20 cellular contexts compared by ENCODE assay signal in genomic region chr2:24809316-24810007, GRCh38. TPM values are rescaled to one million over a fixed set of nuclear protein-coding genes. Genes with fewer than 3 reads are reported as not detected.
A peak's percentile ranks its signal among the peaks of the same experiment; 100 is the strongest.
DNase-seq lines count a peak whose midpoint lies in the region; ATAC-seq, FAIRE-seq and TF ChIP-seq lines count a peak whose summit lies in the region.
"Had no signal": no experiment of that assay in that cellular context is flagged by ENCODE, and none has a peak within 500 bp of the region (broad histone marks: within the 10 kb centered on the region; RNA-seq: fewer than 3 reads in every experiment).

No MANE protein-coding gene starts in this region.

- POLR2A ChIA-PET in IMR-90 (lab: Charles Lee; ENCODE audit: unreplicated experiment) (no interaction called here), H1 (lab: Charles Lee; ENCODE audit: partially characterized antibody) (interaction anchor here (0.6 to 1.2 kb wide), 2 partner anchors 10 to 384 kb away, joined by 3 read pairs; no protein-coding TSS in a partner anchor)

- no peak for TF ChIP-seq EP300 in H1 (IDR thresholded peaks at IDR 0.05; ENCODE audit: borderline replicate concordance in 1 of 2, low read depth in 2 of 2, low read length in 2 of 2)

- no peak for DNase-seq in activated naive CD4-positive, alpha-beta T cell treated with anti-CD3 and anti-CD28 coated beads, Interleukin-2, amount 50 U/mL, for 72 hours (ENCODE audit: low spot score in 2 of 2)
- DNase-seq in IMR-90 (peak; percentile 60), H1 (ENCODE audit: low read depth in 1 of 2, low spot score in 2 of 2) (peak in 1 of 2 experiments; percentile 13), trophoblast cell (no peak), OCI-M1 (lab: John Stamatoyannopoulos, UW) (no peak), SJCRH30 (no peak)
- DNase-seq: activated CD8-positive, alpha-beta T cell treated with anti-CD3 and anti-CD28 coated beads, Interleukin-2, amount 10 ng/mL, durations not matched to agents 7 days and 5 days; activated effector memory CD4-positive, alpha-beta T cell treated with anti-CD3 and anti-CD28 coated beads, Interleukin-2, amount 50 U/mL, for 16 hours; aorta; heart right ventricle; mesendoderm; NCI-H187; NCI-H510A treated with DMSO at 0.1 percent for 48 hours; retina; substantia nigra had no signal

- no peak overlapping the region for H4K12ac ChIP-seq in trophoblast cell (ENCODE audit: low read depth, low read length)

- H3K4ac ChIP-seq in IMR-90 (ENCODE audit: low read depth, low read length) (0 out of 2 replicates have a peak overlapping the region, but pooled peaks have one; percentile 43), H1 (replicated peaks; ENCODE audit: insufficient read length, low read depth, low read length) (no peak overlapping the region), trophoblast cell (ENCODE audit: low read depth, low read length) (peak overlapping the region; percentile 83)

- no CpG with 5 or more reads among the region's 4 CpGs for WGBS in IMR-90 (ENCODE audit: extremely low coverage in 2 of 2, insufficient read length in 1 of 2), 2 experiments
- WGBS in H1 (ENCODE audit: extremely low coverage in 1 of 2, insufficient coverage in 1 of 2, insufficient read length in 1 of 2, insufficient replicate concordance in 2 of 2, low coverage in 1 of 2, low lambda C conversion rate in 2 of 2, missing lambda C conversion rate in 1 of 2), 2 experiments: 96% methylated on average over 4 of the region's 4 CpGs; no CpG with 5 or more reads in 1 of the 2 experiments
- no CpG with 5 or more reads among the region's 4 CpGs for WGBS in trophoblast cell (ENCODE audit: extremely low coverage, insufficient coverage, insufficient read length)

- H4K5ac ChIP-seq in IMR-90 (ENCODE audit: low read depth, low read length): no peak overlapping the region
- peak overlapping the region; percentile 21 for H4K5ac ChIP-seq in H1 (ENCODE audit: insufficient read length, low read depth, low read length)

- H2BK12ac ChIP-seq in H1 (ENCODE audit: low read depth, low read length) (no peak overlapping the region), trophoblast cell (ENCODE audit: low read length) (no peak overlapping the region)

- peak overlapping the region; percentile 44 for H3K27ac Mint-ChIP-seq in activated naive CD4-positive, alpha-beta T cell treated with anti-CD3 and anti-CD28 coated beads, Interleukin-2, amount 50 U/mL, for 24 hours
- H3K27ac Mint-ChIP-seq in activated naive CD4-positive, alpha-beta T cell treated with anti-CD3 and anti-CD28 coated beads, Interleukin-2, amount 50 U/mL, for 72 hours: no peak overlapping the region
- H3K27ac Mint-ChIP-seq: activated CD8-positive, alpha-beta T cell treated with anti-CD3 and anti-CD28 coated beads, Interleukin-2, amount 10 ng/mL, durations not matched to agents 7 days and 5 days had no signal

- H2AK9ac ChIP-seq in IMR-90 (replicated peaks; ENCODE audit: low read depth, low read length, poor library complexity): no peak overlapping the region

- H2BK120ac ChIP-seq in IMR-90 (ENCODE audit: low read depth, low read length): 0 out of 2 replicates have a peak overlapping the region, but pooled peaks have one; percentile 10
- no peak overlapping the region for H2BK120ac ChIP-seq in H1 (replicated peaks; ENCODE audit: low read depth, low read length)
- H2BK120ac ChIP-seq in trophoblast cell (ENCODE audit: insufficient read depth, low read length, poor library complexity): no peak overlapping the region

- no peak overlapping the region for H3K56ac ChIP-seq in IMR-90 (ENCODE audit: extremely low read depth, insufficient read depth, low read length)
- no peak overlapping the region for H3K56ac ChIP-seq in H1 (replicated peaks; ENCODE audit: insufficient read length, low read depth, low read length)

- H2BK15ac ChIP-seq in IMR-90 (ENCODE audit: low read depth, low read length) (no peak overlapping the region), H1 (ENCODE audit: low read length) (no peak overlapping the region)

- H3K27me3 ChIP-seq in IMR-90 (ENCODE audit: control insufficient read depth, insufficient read depth, low read length) (no peaks in the 10 kb centered on the region), H1 (replicated peaks in 1 of 4; ENCODE audit: control insufficient read depth in 3 of 4, extremely low read depth in 1 of 4, insufficient read depth in 3 of 4, low read length in 3 of 4) (no peaks in the 10 kb centered on the region), trophoblast cell (ENCODE audit: insufficient read depth, low read length) (no peaks in the 10 kb centered on the region), SJCRH30 (no peaks in the 10 kb centered on the region)
- H3K27me3 ChIP-seq: heart right ventricle had no signal

- no peak for ATAC-seq in activated naive CD4-positive, alpha-beta T cell treated with anti-CD3 and anti-CD28 coated beads, Interleukin-2, amount 50 U/mL, for 72 hours
- ATAC-seq in IMR-90 (ENCODE audit: low read depth): peak; percentile 17; the same call in 1 of the 2 replicates
- ATAC-seq in GM21717 (IDR thresholded peaks at IDR 0.05; ENCODE audit: unreplicated experiment): no peak
- ATAC-seq: activated CD8-positive, alpha-beta T cell treated with anti-CD3 and anti-CD28 coated beads, Interleukin-2, amount 10 ng/mL, durations not matched to agents 7 days and 5 days; heart right ventricle had no signal

- H4K8ac ChIP-seq in IMR-90 (ENCODE audit: low read depth in 2 of 2, low read length in 2 of 2): peak overlapping the region in 1 of 2 experiments; percentile 64; a peak in 1 of 4 replicates
- no peak overlapping the region for H4K8ac ChIP-seq in H1 (ENCODE audit: extremely low read depth, insufficient read depth, low read length)
- no peak overlapping the region for H4K8ac ChIP-seq in trophoblast cell (ENCODE audit: low read depth, low read length)

- dilution Hi-C loops in IMR-90 (cut with HindIII; ENCODE audit: low sequenced_read_pairs, unreplicated experiment): no loop called here

- H3K9me3 ChIP-seq in IMR-90 (ENCODE audit: control insufficient read depth, insufficient read depth, low read length): peaks cover 3% of the 10 kb centered on the region; the same call in 1 of the 2 replicates
- H3K9me3 ChIP-seq in H1 (ENCODE audit: insufficient read depth in 2 of 2, low read depth in 1 of 2, low read length in 1 of 2): peaks cover 14 to 16% of the 10 kb centered on the region in 2 experiments
- peaks cover 3% of the 10 kb centered on the region for H3K9me3 ChIP-seq in trophoblast cell (ENCODE audit: insufficient read depth, low read depth, low read length)
- H3K9me3 ChIP-seq in SJCRH30 (replicated peaks): peaks cover 3% of the 10 kb centered on the region; the same call in 1 of the 2 replicates
- H3K9me3 ChIP-seq: HAP-1 had no signal

- no peak for FAIRE-seq in H1 (lab: Jason Lieb, UNC)
- FAIRE-seq: colon had no signal

- no peak overlapping the region; the same call in 1 of the 2 replicates for H3K18ac ChIP-seq in IMR-90 (ENCODE audit: low read depth, low read length)
- no peak overlapping the region for H3K18ac ChIP-seq in H1 (ENCODE audit: extremely low read depth, low read length)
- H3K18ac ChIP-seq in trophoblast cell (ENCODE audit: low read length): no peak overlapping the region

- H2AFZ ChIP-seq in IMR-90 (replicated peaks; ENCODE audit: low read length, poor library complexity): no peak overlapping the region
- H2AFZ ChIP-seq in H1 (ENCODE audit: low read length): no peak overlapping the region
- H2AFZ ChIP-seq in trophoblast cell (ENCODE audit: insufficient read depth, low read length, poor library complexity): no peak overlapping the region

- TF ChIP-seq POLR2A in IMR-90 (IDR thresholded peaks at IDR 0.05; ENCODE audit: low read depth, low read length) (no peak), H1 (IDR thresholded peaks at IDR 0.05; ENCODE audit: control extremely low read depth in 1 of 2, low read depth in 2 of 2, low read length in 2 of 2) (no peak)

- H3K4me1 ChIP-seq in IMR-90 (ENCODE audit: control insufficient read depth, insufficient read depth, low read length) (peaks cover 9% of the 10 kb centered on the region), H1 (replicated peaks in 1 of 4; ENCODE audit: control insufficient read depth in 3 of 4, insufficient read depth in 4 of 4, low read length in 3 of 4) (no peaks in the 10 kb centered on the region; a peak in 1 of 7 replicates), trophoblast cell (ENCODE audit: control insufficient read depth in 1 of 2, insufficient read depth in 2 of 2, low read length in 2 of 2) (no peaks in the 10 kb centered on the region), SJCRH30 (peaks cover 7% of the 10 kb centered on the region)
- H3K4me1 ChIP-seq: HAP-1 had no signal

- no peaks in the 10 kb centered on the region; the same call in 1 of the 2 replicates for H3K23me2 ChIP-seq in H1 (ENCODE audit: low read depth, low read length)

- no peaks in the 10 kb centered on the region for H3K27me3 Mint-ChIP-seq in activated naive CD4-positive, alpha-beta T cell treated with anti-CD3 and anti-CD28 coated beads, Interleukin-2, amount 50 U/mL, for 24 hours

- CTCF ChIA-PET in IMR-90 (lab: Yijun Ruan, JAX): interaction anchor here (0.7 to 0.9 kb wide), 2 partner anchors 12 to 18 kb away, joined by 3 to 4 read pairs; no protein-coding TSS in a partner anchor
- CTCF ChIA-PET in H1 (lab: Charles Lee; ENCODE audit: partially characterized antibody): interaction anchor here (1.0 kb wide), 2 partner anchors 10 to 18 kb away, joined by 4 read pairs; no protein-coding TSS in a partner anchor

- TF ChIP-seq RAD21 in IMR-90 (IDR thresholded peaks at IDR 0.05; ENCODE audit: low read length) (no peak), H1 (IDR thresholded peaks at IDR 0.05 in 1 of 2, conservative IDR thresholded peaks at IDR 0.05 in 1 of 2; ENCODE audit: low read depth in 2 of 2, low read length in 2 of 2) (no peak)

- H2BK5ac ChIP-seq in IMR-90 (ENCODE audit: low read depth, low read length, poor library complexity, severe bottlenecking) (peak overlapping the region; percentile 55), H1 (ENCODE audit: low read depth, low read length) (no peak overlapping the region), trophoblast cell (ENCODE audit: low read depth, low read length, poor library complexity) (no peak overlapping the region)

- H3K23ac ChIP-seq in IMR-90 (ENCODE audit: low read depth, low read length) (0 out of 2 replicates have a peak overlapping the region, but pooled peaks have one; percentile 31), H1 (ENCODE audit: insufficient read length) (no peak overlapping the region), trophoblast cell (ENCODE audit: low read length) (no peak overlapping the region)

- H3K4me3 ChIP-seq in IMR-90 (ENCODE audit: insufficient read depth, low read depth, low read length): no peak overlapping the region
- no peak overlapping the region for H3K4me3 ChIP-seq in H1 (ENCODE audit: extremely low read depth in 1 of 4, insufficient read depth in 2 of 4, low read depth in 3 of 4, low read length in 4 of 4)
- H3K4me3 ChIP-seq in trophoblast cell (ENCODE audit: low read depth, low read length): no peak overlapping the region
- H3K4me3 ChIP-seq in SJCRH30: no peak overlapping the region
- H3K4me3 ChIP-seq: HAP-1, heart right ventricle had no signal

- H3K9ac ChIP-seq in IMR-90 (ENCODE audit: low read depth, low read length) (no peak overlapping the region; the same call in 1 of the 2 replicates), H1 (replicated peaks in 1 of 4; ENCODE audit: extremely low read depth in 1 of 4, low read depth in 3 of 4, low read length in 3 of 4) (no peak overlapping the region), trophoblast cell (ENCODE audit: low read length) (no peak overlapping the region)

- peaks cover 13% of the 10 kb centered on the region for H3K4me1 Mint-ChIP-seq in activated naive CD4-positive, alpha-beta T cell treated with anti-CD3 and anti-CD28 coated beads, Interleukin-2, amount 50 U/mL, for 24 hours

- peaks cover 8% of the 10 kb centered on the region; the same call in 1 of the 2 replicates for H3K9me1 ChIP-seq in IMR-90 (ENCODE audit: insufficient read depth, low read length)

- 0 out of 2 replicates have a peak overlapping the region, but pooled peaks have one; percentile 5 for H3K14ac ChIP-seq in IMR-90 (replicated peaks; ENCODE audit: low read depth, low read length)
- no peak overlapping the region for H3K14ac ChIP-seq in H1 (ENCODE audit: insufficient read length)
- no peak overlapping the region for H3K14ac ChIP-seq in trophoblast cell (ENCODE audit: low read length)

- intact Hi-C loops in IMR-90 (cut with micrococcal nuclease): no loop called here

- H2BK20ac ChIP-seq in IMR-90 (ENCODE audit: low read depth, low read length) (no peak overlapping the region), H1 (ENCODE audit: low read length) (no peak overlapping the region)

- peaks cover 19% of the 10 kb centered on the region for H3K36me3 Mint-ChIP-seq in activated naive CD4-positive, alpha-beta T cell treated with anti-CD3 and anti-CD28 coated beads, Interleukin-2, amount 50 U/mL, for 24 hours
- H3K36me3 Mint-ChIP-seq in activated naive CD4-positive, alpha-beta T cell treated with anti-CD3 and anti-CD28 coated beads, Interleukin-2, amount 50 U/mL, for 72 hours: peaks cover 32 to 43% of the 10 kb centered on the region in 2 donors

- H3K4me2 ChIP-seq in IMR-90 (ENCODE audit: low read depth, low read length) (peak overlapping the region; percentile 84; the same call in 1 of the 2 replicates), H1 (ENCODE audit: insufficient read depth in 1 of 2, low read depth in 2 of 2, low read length in 2 of 2) (no peak overlapping the region), trophoblast cell (ENCODE audit: low read length) (no peak overlapping the region)

- no peak for TF ChIP-seq CTCF in IMR-90 (conservative IDR thresholded peaks at IDR 0.05; ENCODE audit: low read depth, low read length)
- no peak for TF ChIP-seq CTCF in H1 (IDR thresholded peaks at IDR 0.05; ENCODE audit: control extremely low read depth in 1 of 3, insufficient read depth in 1 of 3, low read depth in 1 of 3, low read length in 3 of 3)

- in situ Hi-C loops in IMR-90 (cut with MboI; ENCODE audit: low sequenced_read_pairs): no loop called here

- peak overlapping the region; percentile 63; the same call in 1 of the 2 replicates for H3K27ac ChIP-seq in IMR-90 (ENCODE audit: insufficient read depth, low read length)
- H3K27ac ChIP-seq in H1 (ENCODE audit: low read depth, low read length): no peak overlapping the region
- H3K27ac ChIP-seq in trophoblast cell (ENCODE audit: low read depth, low read length): no peak overlapping the region
- no peak overlapping the region for H3K27ac ChIP-seq in SJCRH30
- H3K27ac ChIP-seq: heart right ventricle had no signal

- H3K79me2 ChIP-seq in H1 (ENCODE audit: control insufficient read depth in 1 of 2, insufficient read depth in 2 of 2, low read length in 2 of 2): peaks cover 4 to 83% of the 10 kb centered on the region in 2 experiments; a peak in 3 of 4 replicates
- H3K79me2 ChIP-seq in trophoblast cell (ENCODE audit: control insufficient read depth, insufficient read depth, low read length, poor library complexity): no peaks in the 10 kb centered on the region

- H4K20me1 ChIP-seq in IMR-90 (ENCODE audit: insufficient read depth, low read length) (peaks cover 10% of the 10 kb centered on the region), H1 (replicated peaks in 1 of 2; ENCODE audit: control insufficient read depth in 1 of 2, insufficient read depth in 2 of 2, low read length in 2 of 2) (peaks cover 8 to 10% of the 10 kb centered on the region in 2 experiments)

- H4K91ac ChIP-seq in IMR-90 (ENCODE audit: insufficient read depth, low read depth, low read length) (no peak overlapping the region), H1 (replicated peaks; ENCODE audit: insufficient read length, low read length) (no peak overlapping the region), trophoblast cell (ENCODE audit: low read depth, low read length) (no peak overlapping the region)

- H3K79me1 ChIP-seq in IMR-90 (ENCODE audit: low read depth in 1 of 2, low read length in 2 of 2) (peaks cover 25 to 29% of the 10 kb centered on the region in 2 experiments), H1 (ENCODE audit: low read depth, low read length) (peaks cover 9% of the 10 kb centered on the region; the same call in 1 of the 2 replicates), trophoblast cell (ENCODE audit: low read length) (no peaks in the 10 kb centered on the region)

- no TSS peak for BruUV-seq in IMR-90 (replicated peaks; lab: Mats Ljungman, UMichigan)

- no peaks in the 10 kb centered on the region for H3K9me3 Mint-ChIP-seq in activated naive CD4-positive, alpha-beta T cell treated with anti-CD3 and anti-CD28 coated beads, Interleukin-2, amount 50 U/mL, for 24 hours
- no peaks in the 10 kb centered on the region for H3K9me3 Mint-ChIP-seq in activated naive CD4-positive, alpha-beta T cell treated with anti-CD3 and anti-CD28 coated beads, Interleukin-2, amount 50 U/mL, for 72 hours

- H3K4me3 Mint-ChIP-seq in activated naive CD4-positive, alpha-beta T cell treated with anti-CD3 and anti-CD28 coated beads, Interleukin-2, amount 50 U/mL, for 24 hours: no peak overlapping the region
- H3K4me3 Mint-ChIP-seq: activated CD8-positive, alpha-beta T cell treated with anti-CD3 and anti-CD28 coated beads, Interleukin-2, amount 10 ng/mL, durations not matched to agents 7 days and 5 days; neural crest cell had no signal

- H3K36me3 ChIP-seq in IMR-90 (ENCODE audit: control insufficient read depth, insufficient read depth, low read length) (peaks cover under 1% of the 10 kb centered on the region; the same call in 1 of the 2 replicates), H1 (ENCODE audit: control insufficient read depth in 2 of 4, insufficient read depth in 4 of 4, low read length in 3 of 4) (peaks cover 0 to 29% (median 16%) of the 10 kb centered on the region in 4 experiments; a peak in 5 of 8 replicates), trophoblast cell (ENCODE audit: control insufficient read depth in 1 of 2, insufficient read depth in 2 of 2, low read length in 2 of 2) (peaks cover 12 to 16% of the 10 kb centered on the region in 2 experiments), SJCRH30 (peaks cover 83% of the 10 kb centered on the region)

- H2AK5ac ChIP-seq in IMR-90 (ENCODE audit: low read depth, low read length) (no peak overlapping the region), H1 (ENCODE audit: low read depth, low read length) (no peak overlapping the region), trophoblast cell (ENCODE audit: low read length) (no peak overlapping the region)

RNA-seq across cellular contexts. Expression of gene CENPO, which starts 16.2 kb away (rescaled TPM):
- 10 to 100 TPM; 28.6 to 49.3 TPM for total RNA-seq in activated naive CD4-positive, alpha-beta T cell treated with anti-CD3 and anti-CD28 coated beads, Interleukin-2, amount 50 U/mL, for 72 hours
- 24.2 and 27.2 TPM in 2 replicates for total RNA-seq in IMR-90 (2012; rRNA removed)
- polyA plus RNA-seq in IMR-90 (2012; rRNA removed): 20.1 and 21.7 TPM in 2 replicates
- polyA plus RNA-seq in IMR-90 (2012; cell fraction: cytosol; rRNA removed): 8.6 and 12.2 TPM in 2 replicates
- 21.5 and 31.5 TPM in 2 replicates for polyA plus RNA-seq in IMR-90 (2012; cell fraction: nucleus; rRNA removed; ENCODE audit: low replicate concordance)
- total RNA-seq in H1 (2021; fragmentation: NEBNext Ultra II Directional; extraction: Animal tissue kit (Norgen Biotek cat#: 25700)): 46.3 and 47.0 TPM in 2 replicates
- 34.4 and 36.1 TPM in 2 replicates for polyA plus RNA-seq in H1 (2011; rRNA removed)
- 40.9 TPM for polyA plus RNA-seq in H1 (2011; cell fraction: cytosol; rRNA removed)
- polyA plus RNA-seq in H1 (2011; cell fraction: nucleus; rRNA removed): 61.8 TPM
- polyA plus RNA-seq in H1 (2012, experiment 1 of 2): 34.0 to 45.9 TPM (median 38.7 TPM) in 4 replicates
- polyA plus RNA-seq in H1 (2012, experiment 2 of 2): 25.7 TPM
- polyA plus RNA-seq in H1 (2013, experiment 1 of 2): 24.5 TPM
- 24.1 TPM for polyA plus RNA-seq in H1 (2013, experiment 2 of 2)
- polyA minus RNA-seq in H1 (2011; rRNA and poly(A)+ RNA removed): 82.8 and 83.4 TPM in 2 replicates
- polyA minus RNA-seq in H1 (2011; cell fraction: cytosol; rRNA and poly(A)+ RNA removed): 34.1 TPM
- 86.2 TPM for polyA minus RNA-seq in H1 (2011; cell fraction: nucleus; rRNA and poly(A)+ RNA removed)
- 24.4 and 24.5 TPM in 2 replicates for polyA plus RNA-seq in trophoblast cell (2013)
- total RNA-seq in SJCRH30 (2014; rRNA removed; shearing (Covaris generic)): 105 and 129 TPM in 2 replicates

RNA-seq across cellular contexts. Expression of gene PTRHD1, which starts 16.3 kb away (rescaled TPM):
- 10 to 100 TPM; 13.7 to 24.4 TPM for total RNA-seq in activated naive CD4-positive, alpha-beta T cell treated with anti-CD3 and anti-CD28 coated beads, Interleukin-2, amount 50 U/mL, for 72 hours
- 11.7 and 17.2 TPM in 2 replicates for total RNA-seq in IMR-90 (2012; rRNA removed)
- polyA plus RNA-seq in IMR-90 (2012; rRNA removed): 30.9 and 40.2 TPM in 2 replicates
- polyA plus RNA-seq in IMR-90 (2012; cell fraction: cytosol; rRNA removed): 36.0 and 59.4 TPM in 2 replicates
- 10.1 and 10.7 TPM in 2 replicates for polyA plus RNA-seq in IMR-90 (2012; cell fraction: nucleus; rRNA removed; ENCODE audit: low replicate concordance)
- 46.2 and 48.6 TPM in 2 replicates for total RNA-seq in H1 (2021; fragmentation: NEBNext Ultra II Directional; extraction: Animal tissue kit (Norgen Biotek cat#: 25700))
- polyA plus RNA-seq in H1 (2011; rRNA removed): 91.9 and 101 TPM in 2 replicates
- 80.9 TPM for polyA plus RNA-seq in H1 (2011; cell fraction: cytosol; rRNA removed)
- 58.7 TPM for polyA plus RNA-seq in H1 (2011; cell fraction: nucleus; rRNA removed)
- polyA plus RNA-seq in H1 (2012, experiment 1 of 2): 72.5 to 81.1 TPM (median 75.3 TPM) in 4 replicates
- polyA plus RNA-seq in H1 (2012, experiment 2 of 2): 52.9 TPM
- polyA plus RNA-seq in H1 (2013, experiment 1 of 2): 89.7 TPM
- polyA plus RNA-seq in H1 (2013, experiment 2 of 2): 84.1 TPM
- 18.9 and 21.6 TPM in 2 replicates for polyA minus RNA-seq in H1 (2011; rRNA and poly(A)+ RNA removed)
- 12.1 TPM for polyA minus RNA-seq in H1 (2011; cell fraction: cytosol; rRNA and poly(A)+ RNA removed)
- polyA minus RNA-seq in H1 (2011; cell fraction: nucleus; rRNA and poly(A)+ RNA removed): 22.8 TPM
- polyA plus RNA-seq in trophoblast cell (2013): 43.4 and 50.7 TPM in 2 replicates
- total RNA-seq in SJCRH30 (2014; rRNA removed; shearing (Covaris generic)): 56.3 and 56.9 TPM in 2 replicates
